In genomic region chr7:132943645-132944044, GRCh38 we compare ENCODE assay signal across 22 cellular contexts.
"Had no signal": no experiment of that assay in that cellular context is flagged by ENCODE, and none has a peak within 500 bp of the region (broad histone marks: within the 10 kb centered on the region; RNA-seq: fewer than 3 reads in every experiment).

No MANE protein-coding gene starts in this region.

- H3K9ac ChIP-seq: parathyroid adenoma had no signal

- H3K4me1 ChIP-seq: colonic mucosa, esophagus squamous epithelium, parathyroid adenoma, psoas muscle, right lobe of liver, spleen, upper lobe of left lung, vagina had no signal

- H3K9me3 ChIP-seq: colonic mucosa, esophagus squamous epithelium, psoas muscle, right lobe of liver, spleen, upper lobe of left lung, vagina had no signal

- H3K4me3 ChIP-seq: colonic mucosa, esophagus squamous epithelium, lung, psoas muscle, right lobe of liver, spleen, upper lobe of left lung, vagina had no signal

- H3K36me3 ChIP-seq: colonic mucosa, esophagus squamous epithelium, right lobe of liver, upper lobe of left lung, vagina had no signal

- ATAC-seq: left colon; left ventricle myocardium superior; psoas muscle; right lobe of liver; stimulated activated naive B cell treated with anti-CD40 and anti-IgM and Interleukin-4, amounts not matched to agents 10 μg/mL and 1 μg/mL and 100 μg/mL, for 72 hours had no signal

- H3K27ac ChIP-seq: colonic mucosa, esophagus squamous epithelium, parathyroid adenoma, psoas muscle, right lobe of liver, spleen, upper lobe of left lung, vagina had no signal

- DNase-seq: colonic mucosa; dermis blood vessel endothelial cell; esophagus squamous epithelium; foreskin fibroblast; immature natural killer cell; left colon; left ventricle myocardium superior; mesenchymal stem cell; midbrain; naive B cell; psoas muscle; retina; right lobe of liver; spleen; stimulated activated CD4-positive, alpha-beta T cell treated with anti-CD3 and anti-CD28 coated beads, Interleukin-15, amount 100 ng/mL, for 24 hours; stimulated activated CD4-positive, alpha-beta T cell treated with anti-CD3 and anti-CD28 coated beads, Interleukin-1b, Interleukin-23, amount 100 ng/mL, for 48 hours; stimulated activated CD4-positive, alpha-beta T cell treated with anti-CD3 and anti-CD28 coated beads, Interleukin-4, amount 100 ng/mL, for 24 hours; stimulated activated naive B cell treated with anti-CD40 and anti-IgM and Interleukin-4, amounts not matched to agents 10 μg/mL and 1 μg/mL and 100 μg/mL, for 72 hours; upper lobe of left lung had no signal
